1 cellular context compared by ENCODE assay signal in genomic region chr20:10861086-10861485, GRCh38.
TF ChIP-seq lines count a peak whose summit lies in the region.

No MANE protein-coding gene starts in this region.

TF ChIP-seq in GM12878, 131 proteins besides CTCF, POLR2A, EP300 and RAD21 (continued from another document):
- no peak for TF ChIP-seq ZNF592 (IDR thresholded peaks at IDR 0.05)
